In the genomic region with DNA sequence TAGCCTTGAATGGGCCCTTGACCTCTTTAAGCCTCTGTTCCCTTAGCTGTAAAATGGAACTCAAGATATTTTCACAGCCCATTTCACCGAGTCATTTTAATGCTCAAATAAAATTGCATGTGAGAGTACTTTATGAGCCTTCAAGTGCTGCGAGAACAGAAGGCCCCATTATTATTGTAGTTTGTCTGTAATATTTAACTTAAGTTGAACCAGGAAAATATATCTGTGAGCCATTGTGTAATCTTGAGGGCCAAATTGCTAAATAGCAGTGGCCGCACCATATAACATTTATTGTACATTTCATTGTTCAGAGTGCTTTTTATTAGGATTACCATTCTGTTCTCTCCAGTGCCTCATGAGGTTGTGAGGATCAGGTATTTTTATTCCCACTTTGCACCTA, we compare ENCODE assay signal across 22 cellular contexts.
DNase-seq lines count a peak whose midpoint lies in the region; ATAC-seq and TF ChIP-seq lines count a peak whose summit lies in the region.
"Had no signal": no experiment of that assay in that cellular context is flagged by ENCODE, and none has a peak within 500 bp of the region (broad histone marks: within the 10 kb centered on the region; RNA-seq: fewer than 3 reads in every experiment).

No MANE protein-coding gene starts in this region.

- DNase-seq in NCI-H2227 treated with DMSO at 0.1 percent for 48 hours (lab: John Stamatoyannopoulos, UW) (peak; percentile 70), SK-MEL-5 (ENCODE audit: low read depth, low spot score) (peak; percentile 11), left lung (no peak), renal cortical epithelial cell (ENCODE audit: low read depth) (peak; percentile 72), epidermal melanocyte (ENCODE audit: insufficient read length, low spot score) (no peak), NCI-H1694 (lab: John Stamatoyannopoulos, UW) (no peak), NCI-H1930 (lab: John Stamatoyannopoulos, UW) (no peak), esophagus squamous epithelium (lab: John Stamatoyannopoulos, UW) (no peak)
- DNase-seq: ACHN; BE2C; C1 segment of cervical spinal cord; CD4-positive, CD25-positive, alpha-beta regulatory T cell; CD8-positive, alpha-beta memory T cell; COR-L47; DMS 273 treated with DMSO at 0.1 percent for 48 hours; DMS53; GDM1; H7; HFFc6; IMR-90 had no signal

- H3K4me1 ChIP-seq in left lung: peaks cover 0 to 4% of the 10 kb centered on the region in 2 donors
- H3K4me1 ChIP-seq in esophagus squamous epithelium: no peaks in the 10 kb centered on the region
- H3K4me1 ChIP-seq: BE2C had no signal

- no peaks in the 10 kb centered on the region for H3K9me3 ChIP-seq in left lung
- H3K9me3 ChIP-seq in esophagus squamous epithelium: no peaks in the 10 kb centered on the region
- H3K9me3 ChIP-seq: BE2C had no signal

- H3K27ac ChIP-seq in left lung (no peak overlapping the region), esophagus squamous epithelium (no peak overlapping the region)

- in situ Hi-C loops in SK-MEL-5 (cut with HindIII; ENCODE audit: low pct_unique_long_range_greater_than_20kb, low sequenced_read_pairs): no loop called here

- ATAC-seq in left lung: peak; percentile 75
- ATAC-seq: GM23338, HCT116 had no signal

- H3K4me3 ChIP-seq in left lung: no peak overlapping the region
- H3K4me3 ChIP-seq in esophagus squamous epithelium: no peak overlapping the region
- H3K4me3 ChIP-seq: GM23338 had no signal

- 86 to 91% methylated on average over 3 of the region's 3 CpGs for WGBS in esophagus squamous epithelium, 2 donors

- H3K27me3 ChIP-seq in left lung: no peaks in the 10 kb centered on the region
- no peaks in the 10 kb centered on the region for H3K27me3 ChIP-seq in esophagus squamous epithelium
- H3K27me3 ChIP-seq: BE2C had no signal

- no peaks in the 10 kb centered on the region for H3K36me3 ChIP-seq in left lung
- H3K36me3 ChIP-seq in esophagus squamous epithelium: no peaks in the 10 kb centered on the region
- H3K36me3 ChIP-seq: BE2C had no signal

- intact Hi-C loops in left lung (cut with DNase I): no loop called here
- intact Hi-C loops in esophagus squamous epithelium (cut with DNase I): no loop called here

- TF ChIP-seq CTCF in left lung (IDR thresholded peaks at IDR 0.05): no peak
- TF ChIP-seq CTCF in esophagus squamous epithelium (IDR thresholded peaks at IDR 0.05): no peak

- no peak for TF ChIP-seq POLR2A in esophagus squamous epithelium (IDR thresholded peaks at IDR 0.05)

Comparison
In these comparisons a context has a peak if more than half of its experiments do, and no peak if none do; other contexts are left out.
1. DNase-seq: peak in NCI-H2227 treated with DMSO at 0.1 percent for 48 hours (single experiment), SK-MEL-5 (single experiment) and renal cortical epithelial cell (single experiment); none in left lung (0 of 2), epidermal melanocyte (single experiment), NCI-H1694 (single experiment), NCI-H1930 (0 of 2) and esophagus squamous epithelium (single experiment).